1 cellular context compared by ENCODE assay signal in the genomic region with DNA sequence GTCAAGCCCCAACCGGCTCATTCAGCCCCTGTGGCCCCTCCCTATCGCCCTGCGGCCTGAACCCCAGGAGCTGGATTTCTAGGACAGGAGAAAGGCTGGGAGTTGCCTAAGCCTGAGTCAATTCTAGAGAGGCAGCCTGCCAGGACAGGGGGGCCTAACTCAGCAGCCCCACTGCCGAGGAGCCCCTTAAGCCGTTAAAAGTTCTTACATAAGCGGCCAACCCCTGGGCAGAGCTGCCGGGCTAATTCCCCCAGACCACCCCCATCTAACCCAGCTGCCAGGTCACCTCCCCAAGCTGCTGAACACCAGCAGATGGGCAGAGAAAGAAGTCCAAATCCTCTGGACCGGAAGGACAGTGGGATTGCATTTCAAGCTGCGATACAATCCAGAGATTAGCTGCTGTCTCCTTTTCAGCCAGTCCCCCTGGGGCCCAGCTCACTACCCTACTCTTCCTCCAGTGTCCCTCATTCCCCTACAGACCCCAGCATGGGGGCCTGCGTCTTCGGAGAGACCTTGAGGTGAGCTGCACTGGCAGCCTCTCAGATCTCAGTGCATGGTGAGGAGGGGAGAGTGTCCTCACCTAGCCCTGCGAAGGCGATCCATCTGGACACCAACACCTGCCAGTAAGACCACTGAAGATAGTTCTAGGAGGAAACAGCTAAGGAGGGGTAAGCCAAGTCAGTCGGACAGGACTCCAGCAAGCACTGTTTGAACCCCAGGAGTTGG.
TF ChIP-seq lines count a peak whose summit lies in the region.

No MANE protein-coding gene starts in this region.

TF ChIP-seq in H1, 55 proteins besides CTCF, POLR2A, EP300 and RAD21:
- TF ChIP-seq BRCA1 (IDR thresholded peaks at IDR 0.05; ENCODE audit: low read depth, low read length) (no peak), SP1 (IDR thresholded peaks at IDR 0.05; ENCODE audit: low read depth, low read length) (peak; percentile 26; the same call in 1 of the 2 replicates), EZH2 (IDR thresholded peaks at IDR 0.05; ENCODE audit: low read depth, low read length, severe bottlenecking) (peak; percentile 55), SUZ12 (IDR thresholded peaks at IDR 0.05; ENCODE audit: low read length) (peak; percentile 71; the same call in 1 of the 2 replicates)
- TF ChIP-seq, protein P1, sequence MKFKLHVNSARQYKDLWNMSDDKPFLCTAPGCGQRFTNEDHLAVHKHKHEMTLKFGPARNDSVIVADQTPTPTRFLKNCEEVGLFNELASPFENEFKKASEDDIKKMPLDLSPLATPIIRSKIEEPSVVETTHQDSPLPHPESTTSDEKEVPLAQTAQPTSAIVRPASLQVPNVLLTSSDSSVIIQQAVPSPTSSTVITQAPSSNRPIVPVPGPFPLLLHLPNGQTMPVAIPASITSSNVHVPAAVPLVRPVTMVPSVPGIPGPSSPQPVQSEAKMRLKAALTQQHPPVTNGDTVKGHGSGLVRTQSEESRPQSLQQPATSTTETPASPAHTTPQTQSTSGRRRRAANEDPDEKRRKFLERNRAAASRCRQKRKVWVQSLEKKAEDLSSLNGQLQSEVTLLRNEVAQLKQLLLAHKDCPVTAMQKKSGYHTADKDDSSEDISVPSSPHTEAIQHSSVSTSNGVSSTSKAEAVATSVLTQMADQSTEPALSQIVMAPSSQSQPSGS (IDR thresholded peaks at IDR 0.05; ENCODE audit: low read length), result no peak
